Comparison of ENCODE assay signal across 16 cellular contexts in genomic region chr2:66170681-66171234, GRCh38.
DNase-seq lines count a peak whose midpoint lies in the region; ATAC-seq, FAIRE-seq and TF ChIP-seq lines count a peak whose summit lies in the region.
"Had no signal": no experiment of that assay in that cellular context is flagged by ENCODE, and none has a peak within 500 bp of the region (broad histone marks: within the 10 kb centered on the region; RNA-seq: fewer than 3 reads in every experiment).

No MANE protein-coding gene starts in this region.

- ATAC-seq in HG03442 (IDR thresholded peaks at IDR 0.05; ENCODE audit: unreplicated experiment): no peak
- ATAC-seq: activated T-helper 17 cell treated with anti-CD3 and anti-CD28 coated beads, Interleukin-2, amount 50 U/mL, for 72 hours; HCT116 had no signal

- no peak for TF ChIP-seq POLR2A in GM12891 (IDR thresholded peaks at IDR 0.05; ENCODE audit: low read depth, low read length)

- no peaks in the 10 kb centered on the region for H3K27me3 ChIP-seq in bronchial epithelial cell (ENCODE audit: control insufficient read depth, insufficient read depth, low read length)

- no peak overlapping the region for H3K4me3 ChIP-seq in bronchial epithelial cell (ENCODE audit: low read depth, low read length)
- H3K4me3 ChIP-seq: SK-N-MC had no signal

- FAIRE-seq in bronchial epithelial cell (lab: Jason Lieb, UNC) (no peak), GM12891 (lab: Jason Lieb, UNC) (no peak)

- peak; percentile 1 for DNase-seq in DMS53 treated with DMSO at 0.1 percent for 48 hours (lab: John Stamatoyannopoulos, UW; ENCODE audit: unreplicated experiment)
- DNase-seq in NCI-H1436 (lab: John Stamatoyannopoulos, UW): peak; percentile 72
- DNase-seq in NCI-H345 treated with DMSO at 0.1 percent for 48 hours (lab: John Stamatoyannopoulos, UW; ENCODE audit: unreplicated experiment): peak; percentile 36
- DNase-seq in bronchial epithelial cell (ENCODE audit: low read depth): peak; percentile 59
- DNase-seq in GM12891 (ENCODE audit: insufficient read length, low spot score): no peak
- DNase-seq in kidney glomerular epithelial cell (lab: John Stamatoyannopoulos, UW): no peak
- DNase-seq in activated gamma-delta T cell treated with Interleukin-2 at 50 U/mL for 16 hours: no peak
- DNase-seq: activated naive CD8-positive, alpha-beta T cell treated with anti-CD3 and anti-CD28 coated beads, Interleukin-2, amount 10 ng/mL, durations not matched to agents 7 days and 5 days; COR-L47; effector CD8-positive, alpha-beta T cell; NCI-H446; nucleus accumbens had no signal

- TF ChIP-seq CTCF in bronchial epithelial cell (IDR thresholded peaks at IDR 0.05; ENCODE audit: insufficient read depth, low read length, severe bottlenecking): no peak

- no peaks in the 10 kb centered on the region for H3K36me3 ChIP-seq in bronchial epithelial cell (ENCODE audit: control insufficient read depth, insufficient read depth, low read length)

TF ChIP-seq in GM12891, 5 proteins besides CTCF, POLR2A, EP300 and RAD21:
- TF ChIP-seq SPI1 (IDR thresholded peaks at IDR 0.05; ENCODE audit: low read depth, low read length): no peak
- TF ChIP-seq TAF1 (IDR thresholded peaks at IDR 0.05; ENCODE audit: low read depth, low read length): no peak
- no peak for TF ChIP-seq PAX5 (IDR thresholded peaks at IDR 0.05; ENCODE audit: insufficient read depth, low read length, severe bottlenecking)
- no peak for TF ChIP-seq POU2F2 (IDR thresholded peaks at IDR 0.05; ENCODE audit: low read depth, low read length)
- TF ChIP-seq POLR2AphosphoS5 (IDR thresholded peaks at IDR 0.05; ENCODE audit: low read depth, low read length): no peak

Comparison
In these comparisons a context has a peak if more than half of its experiments do, and no peak if none do; other contexts are left out.
1. DNase-seq: peak in DMS53 treated with DMSO at 0.1 percent for 48 hours (single experiment), NCI-H1436 (single experiment), NCI-H345 treated with DMSO at 0.1 percent for 48 hours (single experiment) and bronchial epithelial cell (single experiment); none in GM12891 (single experiment), kidney glomerular epithelial cell (single experiment) and activated gamma-delta T cell treated with Interleukin-2 at 50 U/mL for 16 hours (single experiment).